ENCODE assay signal across 6 cellular contexts in genomic region chr19:58326501-58326913, GRCh38. TPM values are rescaled to one million over a fixed set of nuclear protein-coding genes. Genes with fewer than 3 reads are reported as not detected.
DNase-seq lines count a peak whose midpoint lies in the region; ATAC-seq, FAIRE-seq and TF ChIP-seq lines count a peak whose summit lies in the region.

No MANE protein-coding gene starts in this region.

- no peaks in the 10 kb centered on the region for H3K9me3 ChIP-seq in neural cell (ENCODE audit: low read length)

- no peak for TF ChIP-seq EP300 in neural cell (conservative IDR thresholded peaks at IDR 0.05; ENCODE audit: poor library complexity, severe bottlenecking)

- peak overlapping the region; percentile 71 for H2AFZ ChIP-seq in neural cell (ENCODE audit: low read depth, low read length)

- H3K9ac ChIP-seq in neural cell (ENCODE audit: low read length): peak overlapping the region; percentile 91

- H3F3A ChIP-seq in neural cell (ENCODE audit: insufficient read depth, low read length, poor library complexity, severe bottlenecking): no peaks in the 10 kb centered on the region

- TF ChIP-seq CTCF in brain microvascular endothelial cell (IDR thresholded peaks at IDR 0.05; ENCODE audit: low read depth, low read length, missing control alignments) (no peak), neural cell (IDR thresholded peaks at IDR 0.05; ENCODE audit: poor library complexity, severe bottlenecking) (no peak)

- in situ Hi-C loops in brain microvascular endothelial cell (cut with HindIII; ENCODE audit: low pct_ligation_motif_present, low sequenced_read_pairs): no loop called here

- FAIRE-seq in GM19239 (lab: Jason Lieb, UNC): peak; percentile 59

- peaks cover 3% of the 10 kb centered on the region for H3K36me3 ChIP-seq in brain microvascular endothelial cell (replicated peaks)
- no peaks in the 10 kb centered on the region for H3K36me3 ChIP-seq in neural cell (ENCODE audit: insufficient read depth, low read length)

- peaks cover 43% of the 10 kb centered on the region for H3K79me2 ChIP-seq in neural cell (replicated peaks; ENCODE audit: insufficient read depth, low read length)

- no peak for TF ChIP-seq RAD21 in neural cell (conservative IDR thresholded peaks at IDR 0.05)

- peak overlapping the region; percentile 86 for H3K27ac ChIP-seq in brain microvascular endothelial cell
- peak overlapping the region; percentile 92 for H3K27ac ChIP-seq in neural cell (ENCODE audit: low read length)

- H3K27me3 ChIP-seq in brain microvascular endothelial cell (replicated peaks) (no peaks in the 10 kb centered on the region), neural cell (ENCODE audit: insufficient read depth, low read depth, low read length) (no peaks in the 10 kb centered on the region)

- H3K4me3 ChIP-seq in brain microvascular endothelial cell (ENCODE audit: low read depth, low read length) (peak overlapping the region; percentile 99), neural cell (ENCODE audit: low read length) (peak overlapping the region; percentile 77)

- DNase-seq in GM19239 (ENCODE audit: insufficient read length, low spot score): no peak
- DNase-seq in brain microvascular endothelial cell: no peak
- no peak for DNase-seq in globus pallidus (ENCODE audit: low spot score)

- no peaks in the 10 kb centered on the region for H4K20me1 ChIP-seq in neural cell (ENCODE audit: insufficient read depth)

- H3K4me2 ChIP-seq in neural cell (ENCODE audit: low read length): peak overlapping the region; percentile 95

- H3K9me2 ChIP-seq in neural cell (ENCODE audit: insufficient read depth, low read length): no peaks in the 10 kb centered on the region

- ATAC-seq in HG02840 (IDR thresholded peaks at IDR 0.05; ENCODE audit: low FRiP score, unreplicated experiment) (no peak), esophagus mucosa (no peak)

TF ChIP-seq in neural cell, 6 proteins besides CTCF, POLR2A, EP300 and RAD21:
- TF ChIP-seq POLR2AphosphoS5 (IDR thresholded peaks at IDR 0.05) (peak; percentile 89), MXI1 (conservative IDR thresholded peaks at IDR 0.05; ENCODE audit: poor library complexity, severe bottlenecking) (no peak)

RNA-seq across cellular contexts. Expression of gene ZSCAN22, which starts 0.3 kb away (rescaled TPM):
- polyA plus RNA-seq in neural cell: 1.6 and 2.2 TPM in 2 replicates
- polyA minus RNA-seq in neural cell: 5.8 and 6.0 TPM in 2 replicates
- 2.5 TPM for total RNA-seq in esophagus mucosa

RNA-seq across cellular contexts. Expression of gene ERVK3-1, which starts 21.3 kb away (rescaled TPM):
- polyA plus RNA-seq in neural cell: 137 and 141 TPM in 2 replicates
- polyA minus RNA-seq in neural cell: 101 and 103 TPM in 2 replicates
- total RNA-seq in esophagus mucosa: 18.6 TPM

RNA-seq across cellular contexts. Expression of gene A1BG, which starts 26.8 kb away (rescaled TPM):
- polyA plus RNA-seq in neural cell: 35.4 and 40.0 TPM in 2 replicates
- polyA minus RNA-seq in neural cell: 2.1 and 5.1 TPM in 2 replicates
- total RNA-seq in esophagus mucosa: 3.5 TPM

RNA-seq across cellular contexts. Expression of gene ZNF497, which starts 36.0 kb away (rescaled TPM):
- 13.7 and 18.4 TPM in 2 replicates for polyA plus RNA-seq in neural cell
- polyA minus RNA-seq in neural cell: 18.8 and 19.7 TPM in 2 replicates
- 1.1 TPM for total RNA-seq in esophagus mucosa

RNA-seq across cellular contexts. Expression of gene ZNF8, which starts 47.8 kb away (rescaled TPM):
- 5.5 and 6.4 TPM in 2 replicates for polyA plus RNA-seq in neural cell
- polyA minus RNA-seq in neural cell: 26.8 and 29.9 TPM in 2 replicates
- 2.9 TPM for total RNA-seq in esophagus mucosa
